ENCODE assay signal across 11 cellular contexts in the genomic region with DNA sequence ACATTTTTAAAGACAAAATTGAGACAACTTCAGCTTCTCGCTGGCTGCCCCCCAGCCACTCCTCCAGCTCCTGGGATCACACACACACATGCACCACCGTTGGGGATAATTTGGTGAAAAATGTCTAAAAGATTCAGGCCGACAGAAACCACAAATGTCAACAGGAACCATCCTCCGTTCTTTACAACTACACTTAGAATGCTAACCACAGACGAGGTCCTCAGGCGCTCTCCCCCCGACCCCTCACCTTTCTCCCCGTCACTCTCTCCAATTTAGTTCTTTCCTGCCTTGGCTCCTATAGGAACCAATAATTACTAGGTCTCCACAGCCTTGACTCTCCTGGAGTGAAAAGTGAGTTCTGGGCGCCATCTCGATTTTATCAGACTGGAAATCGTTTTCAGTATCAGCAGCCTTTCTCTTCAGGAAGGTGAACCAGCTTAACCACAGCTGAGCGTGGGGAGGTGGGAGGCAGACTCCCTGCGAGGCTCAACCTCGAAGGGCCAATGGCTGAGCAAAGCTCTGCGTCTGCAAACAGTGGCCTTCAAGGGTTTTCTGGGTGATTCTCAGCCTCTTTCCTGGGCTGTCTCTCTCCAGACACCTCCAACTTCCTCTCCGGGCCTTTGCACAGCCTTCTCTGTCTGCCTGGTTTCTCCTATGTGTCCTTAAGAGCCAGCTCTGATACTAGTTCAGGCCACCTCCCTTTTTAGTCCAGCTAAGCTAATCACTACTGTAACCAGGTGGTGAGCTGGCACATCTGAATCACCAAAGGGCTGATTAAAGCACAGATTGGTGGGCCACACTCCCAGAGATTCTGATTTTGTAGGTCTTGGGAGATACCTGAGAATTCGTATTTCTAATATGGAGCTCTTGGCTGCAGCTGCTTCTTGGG.
DNase-seq lines count a peak whose midpoint lies in the region; ATAC-seq and TF ChIP-seq lines count a peak whose summit lies in the region.
"Had no signal": no experiment of that assay in that cellular context is flagged by ENCODE, and none has a peak within 500 bp of the region (broad histone marks: within the 10 kb centered on the region; RNA-seq: fewer than 3 reads in every experiment).

No MANE protein-coding gene starts in this region.

- POLR2A ChIA-PET in CD4-positive, alpha-beta T cell (lab: Charles Lee), result interaction anchor here (0.7 to 2.0 kb wide), 6 partner anchors 9 to 725 kb away, joined by 3 to 13 read pairs (median 4); partner anchors contain the start of gene COPS8
- POLR2A ChIA-PET in naive thymus-derived CD8-positive, alpha-beta T cell (lab: Charles Lee), result interaction anchor here (1.5 kb wide), 1 partner anchor 433 kb away, joined by 3 read pairs; no protein-coding TSS in a partner anchor

- no peaks in the 10 kb centered on the region for H3K27me3 ChIP-seq in CD4-positive, alpha-beta T cell (ENCODE audit: control insufficient read depth, insufficient read depth, low read length)
- H3K27me3 ChIP-seq in uterus (no peaks in the 10 kb centered on the region), gastroesophageal sphincter (peaks cover 33% of the 10 kb centered on the region)

- TF ChIP-seq POLR2A in uterus (IDR thresholded peaks at IDR 0.05), result no peak
- no peak for TF ChIP-seq POLR2A in gastroesophageal sphincter (IDR thresholded peaks at IDR 0.05)

- no peaks in the 10 kb centered on the region for H3K4me1 ChIP-seq in uterus
- H3K4me1 ChIP-seq in gastroesophageal sphincter, result peaks cover 0 to 9% (median 0%) of the 10 kb centered on the region in 3 donors

- H3K4me1 Mint-ChIP-seq in CD4-positive, alpha-beta T cell (ENCODE audit: low read depth), result peaks cover 66% of the 10 kb centered on the region
- H3K4me1 Mint-ChIP-seq in T-helper 17 cell, result peaks cover 29% of the 10 kb centered on the region
- peaks cover 27 to 50% (median 45%) of the 10 kb centered on the region in 4 donors for H3K4me1 Mint-ChIP-seq in naive thymus-derived CD8-positive, alpha-beta T cell

- CTCF ChIA-PET in CD4-positive, alpha-beta T cell (lab: Charles Lee), result no interaction called here

- 87 to 91% methylated on average over 9 to 10 of the region's 17 CpGs for WGBS in gastroesophageal sphincter (ENCODE audit: low coverage in 1 of 2), 2 donors

- no peak overlapping the region for H3K4me3 ChIP-seq in uterus
- H3K4me3 ChIP-seq in gastroesophageal sphincter, result no peak overlapping the region

- no peaks in the 10 kb centered on the region for H3K9me3 ChIP-seq in CD4-positive, alpha-beta T cell (ENCODE audit: control insufficient read depth, low read length)
- H3K9me3 ChIP-seq in T-helper 17 cell (ENCODE audit: control insufficient read depth, low read length, poor library complexity, severe bottlenecking), result no peaks in the 10 kb centered on the region
- no peaks in the 10 kb centered on the region for H3K9me3 ChIP-seq in uterus
- no peaks in the 10 kb centered on the region for H3K9me3 ChIP-seq in gastroesophageal sphincter

- peak overlapping the region; percentile 82 for H3K4me3 Mint-ChIP-seq in CD4-positive, alpha-beta T cell
- H3K4me3 Mint-ChIP-seq in T-helper 17 cell, result peak overlapping the region; percentile 78
- peak overlapping the region; percentile 59 to 95 (median 76) for H3K4me3 Mint-ChIP-seq in naive thymus-derived CD8-positive, alpha-beta T cell
- H3K4me3 Mint-ChIP-seq: stimulated activated memory B cell treated with anti-CD40 and anti-IgM and Interleukin-4, amounts not matched to agents 10 μg/mL and 1 μg/mL and 100 μg/mL, for 72 hours had no signal

- peak overlapping the region; percentile 55 for H3K27ac ChIP-seq in CD4-positive, alpha-beta T cell (ENCODE audit: low read depth, low read length)
- H3K27ac ChIP-seq in uterus (no peak overlapping the region), gastroesophageal sphincter (peak overlapping the region in 1 of 4 donors; percentile 75)
- H3K27ac ChIP-seq: HL-60, parathyroid adenoma had no signal

- no peak for TF ChIP-seq CTCF in CD4-positive, alpha-beta T cell (IDR thresholded peaks at IDR 0.05)
- TF ChIP-seq CTCF in uterus (IDR thresholded peaks at IDR 0.05) (no peak), gastroesophageal sphincter (IDR thresholded peaks at IDR 0.05) (no peak)

- intact Hi-C loops in CD4-positive, alpha-beta T cell (cut with DNase I, micrococcal nuclease), result no loop called here
- intact Hi-C loops in left colon (cut with DNase I, micrococcal nuclease), result no loop called here
- intact Hi-C loops in uterus (cut with DNase I; ENCODE audit: low total_unique reads), result no loop called here

- no peak for TF ChIP-seq EP300 in gastroesophageal sphincter (IDR thresholded peaks at IDR 0.05)

- peak in 9 of 10 experiments; percentile 13 to 54 (median 39) for DNase-seq in CD4-positive, alpha-beta T cell
- DNase-seq in T-helper 17 cell (no peak), left colon (no peak), uterus (no peak)
- DNase-seq in activated effector memory CD4-positive, alpha-beta T cell treated with Interleukin-2 at 50 U/mL for 16 hours, result peak; percentile 50
- peak in 5 of 10 donors; percentile 21 to 60 (median 34) for DNase-seq in naive thymus-derived CD8-positive, alpha-beta T cell
- no peak for DNase-seq in activated CD4-positive, CD25-positive, alpha-beta regulatory T cell treated with anti-CD3 and anti-CD28 coated beads, Interleukin-2, amount 50 U/mL, for 72 hours

- H3K36me3 ChIP-seq in uterus (no peaks in the 10 kb centered on the region), gastroesophageal sphincter (no peaks in the 10 kb centered on the region)

- H3K27me3 Mint-ChIP-seq in CD4-positive, alpha-beta T cell, result no peaks in the 10 kb centered on the region
- H3K27me3 Mint-ChIP-seq in T-helper 17 cell, result peaks cover 16% of the 10 kb centered on the region
- no peaks in the 10 kb centered on the region for H3K27me3 Mint-ChIP-seq in naive thymus-derived CD8-positive, alpha-beta T cell

- ATAC-seq in CD4-positive, alpha-beta T cell (ENCODE audit: poor library complexity), result peak; percentile 39
- ATAC-seq in T-helper 17 cell, result peak; percentile 41
- peak; percentile 17 to 23 for ATAC-seq in naive thymus-derived CD8-positive, alpha-beta T cell
- no peak for ATAC-seq in left colon
- ATAC-seq in gastroesophageal sphincter, result no peak
- ATAC-seq: stimulated activated memory B cell treated with anti-CD40 and anti-IgM and Interleukin-4, amounts not matched to agents 10 μg/mL and 1 μg/mL and 100 μg/mL, for 72 hours had no signal

- H3K27ac Mint-ChIP-seq in CD4-positive, alpha-beta T cell, result peak overlapping the region; percentile 96
- H3K27ac Mint-ChIP-seq in T-helper 17 cell, result peak overlapping the region; percentile 97
- H3K27ac Mint-ChIP-seq in naive thymus-derived CD8-positive, alpha-beta T cell, result peak overlapping the region; percentile 80 to 100 (median 96)
- H3K27ac Mint-ChIP-seq: stimulated activated memory B cell treated with anti-CD40 and anti-IgM and Interleukin-4, amounts not matched to agents 10 μg/mL and 1 μg/mL and 100 μg/mL, for 72 hours had no signal

- H3K36me3 Mint-ChIP-seq in CD4-positive, alpha-beta T cell (ENCODE audit: low read depth), result no peaks in the 10 kb centered on the region
- H3K36me3 Mint-ChIP-seq in T-helper 17 cell (ENCODE audit: low read depth), result no peaks in the 10 kb centered on the region
- H3K36me3 Mint-ChIP-seq in naive thymus-derived CD8-positive, alpha-beta T cell, result no peaks in the 10 kb centered on the region
- H3K36me3 Mint-ChIP-seq: stimulated activated memory B cell treated with anti-CD40 and anti-IgM and Interleukin-4, amounts not matched to agents 10 μg/mL and 1 μg/mL and 100 μg/mL, for 72 hours had no signal

- H3K9me3 Mint-ChIP-seq in CD4-positive, alpha-beta T cell, result no peaks in the 10 kb centered on the region
- no peaks in the 10 kb centered on the region for H3K9me3 Mint-ChIP-seq in naive thymus-derived CD8-positive, alpha-beta T cell
- H3K9me3 Mint-ChIP-seq: stimulated activated memory B cell treated with anti-CD40 and anti-IgM and Interleukin-4, amounts not matched to agents 10 μg/mL and 1 μg/mL and 100 μg/mL, for 72 hours had no signal

Comparison
In these comparisons a context has a peak if more than half of its experiments do, and no peak if none do; other contexts are left out.
1. ATAC-seq: peak in CD4-positive, alpha-beta T cell (single experiment), T-helper 17 cell (single experiment) and naive thymus-derived CD8-positive, alpha-beta T cell (2 of 2); none in left colon (single experiment) and gastroesophageal sphincter (single experiment).
2. DNase-seq: peak in CD4-positive, alpha-beta T cell (9 of 10) and activated effector memory CD4-positive, alpha-beta T cell treated with Interleukin-2 at 50 U/mL for 16 hours (single experiment); none in T-helper 17 cell (0 of 3), left colon (0 of 2), uterus (0 of 2) and activated CD4-positive, CD25-positive, alpha-beta regulatory T cell treated with anti-CD3 and anti-CD28 coated beads, Interleukin-2, amount 50 U/mL, for 72 hours (single experiment).
3. Peak in every context shown above with its lines, with median percentiles within 50 percentile points of each other: H3K27ac Mint-ChIP-seq and H3K4me3 Mint-ChIP-seq.